ENCODE assay signal across 28 cellular contexts in the genomic region with DNA sequence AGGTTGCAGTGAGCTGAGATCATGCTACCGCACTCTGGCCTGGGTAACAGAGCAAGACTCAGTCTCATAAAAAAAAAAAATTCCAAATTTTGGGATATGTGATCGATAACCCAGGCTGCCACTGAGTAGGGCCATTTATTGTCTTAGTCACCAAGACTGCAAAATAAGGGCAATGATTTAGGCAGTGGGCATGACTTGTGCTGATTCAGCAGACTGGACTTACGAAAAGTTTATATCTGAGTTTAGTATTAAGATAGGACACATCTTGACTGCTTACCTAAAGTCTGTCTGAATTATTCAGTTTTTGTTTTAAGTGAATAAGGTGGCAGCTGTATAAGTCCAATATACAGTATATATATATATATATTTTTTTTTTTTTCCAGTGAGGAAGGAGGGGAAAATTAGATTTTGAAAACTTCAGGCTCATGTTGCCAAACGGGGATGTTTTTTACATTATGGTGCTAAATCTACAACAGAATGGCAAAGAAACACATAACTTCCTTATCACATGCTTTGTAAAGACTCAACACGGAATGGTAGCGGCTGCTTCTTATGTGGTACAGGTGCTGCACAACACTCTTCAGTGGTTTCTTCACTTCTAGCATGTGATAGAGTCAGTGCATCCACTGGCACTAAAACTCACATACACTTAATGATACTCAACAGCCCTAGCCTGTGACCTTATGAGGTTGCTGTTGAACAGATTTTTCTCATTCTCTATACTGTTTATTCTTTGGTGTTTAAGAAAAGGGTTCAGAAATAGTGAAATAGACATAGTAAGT. TPM values are rescaled to one million over a fixed set of nuclear protein-coding genes. Genes with fewer than 3 reads are reported as not detected.
DNase-seq lines count a peak whose midpoint lies in the region; ATAC-seq, FAIRE-seq and TF ChIP-seq lines count a peak whose summit lies in the region.
"Had no signal": no experiment of that assay in that cellular context is flagged by ENCODE, and none has a peak within 500 bp of the region (broad histone marks: within the 10 kb centered on the region; RNA-seq: fewer than 3 reads in every experiment).

No MANE protein-coding gene starts in this region.

- TF ChIP-seq EP300 in HepG2 (IDR thresholded peaks at IDR 0.05; ENCODE audit: low read depth in 2 of 2, low read length in 2 of 2) (no peak), HepG2 (CRISPR knock-in tag; IDR thresholded peaks at IDR 0.05; ENCODE audit: borderline replicate concordance) (no peak)

- H2BK15ac ChIP-seq in mesenchymal stem cell (ENCODE audit: low read depth, poor library complexity, severe bottlenecking): no peak overlapping the region

- H3K18ac ChIP-seq in mesenchymal stem cell (ENCODE audit: low read depth in 1 of 2, low read length in 2 of 2): no peak overlapping the region

- no peaks in the 10 kb centered on the region for H3K27me3 ChIP-seq in CD4-positive, alpha-beta memory T cell (ENCODE audit: insufficient read depth, low read length)
- H3K27me3 ChIP-seq in HepG2 (ENCODE audit: control insufficient read depth in 1 of 2, insufficient read depth in 2 of 2, low read length in 2 of 2) (no peaks in the 10 kb centered on the region), mesenchymal stem cell (ENCODE audit: control insufficient read depth in 1 of 2, insufficient read depth in 1 of 2, low read length in 2 of 2) (peaks cover 0 to 10% of the 10 kb centered on the region in 2 experiments)
- H3K27me3 ChIP-seq: BE2C, body of pancreas, uterus had no signal

- no peak overlapping the region for H2AK5ac ChIP-seq in mesenchymal stem cell (ENCODE audit: low read length, severe bottlenecking)

- POLR2A ChIA-PET in CD4-positive, alpha-beta memory T cell (lab: Charles Lee; ENCODE audit: partially characterized antibody): interaction anchor here (1.1 to 2.8 kb wide), 2 partner anchors 8 to 9 kb away, joined by 4 to 17 read pairs; partner anchors contain the start of gene SH2D1A
- POLR2A ChIA-PET in activated CD8-positive, alpha-beta T cell treated with anti-CD3 and anti-CD28 coated beads for 36 hours (lab: Charles Lee): interaction anchor here (1.3 kb wide), 1 partner anchor 8 kb away, joined by 3 read pairs; no protein-coding TSS in a partner anchor
- POLR2A ChIA-PET in HepG2 (lab: Yijun Ruan, JAX): no interaction called here

- H3K9me3 ChIP-seq in CD4-positive, alpha-beta memory T cell (ENCODE audit: control insufficient read depth in 1 of 2, low read length in 2 of 2): no peaks in the 10 kb centered on the region
- H3K9me3 ChIP-seq in HepG2 (ENCODE audit: low read length) (no peaks in the 10 kb centered on the region), mesenchymal stem cell (ENCODE audit: control insufficient read depth, low read length) (no peaks in the 10 kb centered on the region)
- H3K9me3 ChIP-seq: BE2C, body of pancreas, heart left ventricle, uterus had no signal

- TF ChIP-seq CTCF in activated CD8-positive, alpha-beta T cell treated with anti-CD3 and anti-CD28 coated beads for 36 hours (IDR thresholded peaks at IDR 0.05): no peak
- no peak for TF ChIP-seq CTCF in HepG2 (CRISPR knock-in tag; IDR thresholded peaks at IDR 0.05)

- no peaks in the 10 kb centered on the region for H3K9me3 Mint-ChIP-seq in activated CD8-positive, alpha-beta memory T cell treated with anti-CD3 and anti-CD28 coated beads, Interleukin-2, amount 10 ng/mL, durations not matched to agents 7 days and 5 days (ENCODE audit: low read depth)
- H3K9me3 Mint-ChIP-seq in CD4-positive, alpha-beta memory T cell: no peaks in the 10 kb centered on the region
- no peaks in the 10 kb centered on the region for H3K9me3 Mint-ChIP-seq in activated CD8-positive, alpha-beta T cell treated with anti-CD3 and anti-CD28 coated beads for 36 hours
- H3K9me3 Mint-ChIP-seq: activated CD4-positive, alpha-beta memory T cell treated with anti-CD3 and anti-CD28 coated beads for 36 hours had no signal

- WGBS in HepG2 (ENCODE audit: low lambda C conversion rate): 19% methylated on average over 6 of the region's 6 CpGs
- WGBS in mesenchymal stem cell: 93% methylated on average over 6 of the region's 6 CpGs

- H3K4me3 Mint-ChIP-seq in activated CD8-positive, alpha-beta memory T cell treated with anti-CD3 and anti-CD28 coated beads, Interleukin-2, amount 10 ng/mL, durations not matched to agents 7 days and 5 days: no peak overlapping the region
- peak overlapping the region in 1 of 8 donors; percentile 52 for H3K4me3 Mint-ChIP-seq in CD4-positive, alpha-beta memory T cell
- no peak overlapping the region for H3K4me3 Mint-ChIP-seq in activated CD8-positive, alpha-beta T cell treated with anti-CD3 and anti-CD28 coated beads for 36 hours
- H3K4me3 Mint-ChIP-seq: activated CD4-positive, alpha-beta memory T cell treated with anti-CD3 and anti-CD28 coated beads for 36 hours had no signal

- H3K36me3 Mint-ChIP-seq in activated CD8-positive, alpha-beta memory T cell treated with anti-CD3 and anti-CD28 coated beads, Interleukin-2, amount 10 ng/mL, durations not matched to agents 7 days and 5 days: no peaks in the 10 kb centered on the region
- no peaks in the 10 kb centered on the region for H3K36me3 Mint-ChIP-seq in CD4-positive, alpha-beta memory T cell
- H3K36me3 Mint-ChIP-seq in activated CD8-positive, alpha-beta T cell treated with anti-CD3 and anti-CD28 coated beads for 36 hours (ENCODE audit: low read depth): no peaks in the 10 kb centered on the region
- H3K36me3 Mint-ChIP-seq: activated CD4-positive, alpha-beta memory T cell treated with anti-CD3 and anti-CD28 coated beads for 36 hours had no signal

- H3K4me2 ChIP-seq in HepG2 (ENCODE audit: low read depth, low read length) (no peak overlapping the region), mesenchymal stem cell (ENCODE audit: low read length, poor library complexity, severe bottlenecking) (no peak overlapping the region)

- no peak overlapping the region for H2BK120ac ChIP-seq in mesenchymal stem cell (ENCODE audit: low read depth, low read length)

- H3K4ac ChIP-seq in mesenchymal stem cell (ENCODE audit: low read depth in 1 of 2, low read length in 2 of 2): no peak overlapping the region

- H3K79me2 ChIP-seq in HepG2 (ENCODE audit: insufficient read depth, low read length): no peaks in the 10 kb centered on the region

- peak; percentile 48 for DNase-seq in activated CD8-positive, alpha-beta memory T cell treated with anti-CD3 and anti-CD28 coated beads, Interleukin-2, amount 10 ng/mL, durations not matched to agents 7 days and 5 days
- no peak for DNase-seq in activated CD8-positive, alpha-beta memory T cell treated with anti-CD3 and anti-CD28 coated beads for 24 hours
- peak; percentile 35 to 61 (median 43) for DNase-seq in CD4-positive, alpha-beta memory T cell
- peak; percentile 52 for DNase-seq in activated CD8-positive, alpha-beta T cell treated with anti-CD3 and anti-CD28 coated beads for 36 hours
- DNase-seq in HepG2 (ENCODE audit: low spot score) (no peak), epidermal melanocyte (ENCODE audit: insufficient read length, low spot score) (no peak), mesenchymal stem cell (no peak)
- no peak for DNase-seq in stimulated activated CD4-positive, alpha-beta T cell treated with anti-CD3 and anti-CD28 coated beads, Interleukin-4, amount 100 ng/mL, for 24 hours
- DNase-seq: activated CD4-positive, alpha-beta memory T cell treated with anti-CD3 and anti-CD28 coated beads for 36 hours; BE2C; body of pancreas; Calu3; heart left ventricle; NCI-H1092; NCI-H187 treated with DMSO at 0.1 percent for 48 hours; NCI-H526 treated with DMSO at 0.1 percent for 48 hours; occipital lobe; uterus had no signal

- no peak overlapping the region for H2BK5ac ChIP-seq in mesenchymal stem cell (ENCODE audit: low read depth, low read length, poor library complexity, severe bottlenecking)

- no peak for TF ChIP-seq RAD21 in HepG2 (CRISPR knock-in tag; IDR thresholded peaks at IDR 0.05)

- no peaks in the 10 kb centered on the region for H3K27me3 Mint-ChIP-seq in activated CD8-positive, alpha-beta memory T cell treated with anti-CD3 and anti-CD28 coated beads, Interleukin-2, amount 10 ng/mL, durations not matched to agents 7 days and 5 days
- H3K27me3 Mint-ChIP-seq in CD4-positive, alpha-beta memory T cell: no peaks in the 10 kb centered on the region
- H3K27me3 Mint-ChIP-seq in activated CD8-positive, alpha-beta T cell treated with anti-CD3 and anti-CD28 coated beads for 36 hours: no peaks in the 10 kb centered on the region
- H3K27me3 Mint-ChIP-seq: activated CD4-positive, alpha-beta memory T cell treated with anti-CD3 and anti-CD28 coated beads for 36 hours had no signal

- no peak overlapping the region for H2BK12ac ChIP-seq in mesenchymal stem cell (ENCODE audit: low read length in 2 of 2)

- no peaks in the 10 kb centered on the region for H4K20me1 ChIP-seq in HepG2 (ENCODE audit: insufficient read depth, low read length)

- H4K8ac ChIP-seq in mesenchymal stem cell (ENCODE audit: low read length): no peak overlapping the region

- no peak overlapping the region for H3K23ac ChIP-seq in mesenchymal stem cell (ENCODE audit: low read length in 2 of 2)

- no peak overlapping the region for H3K4me3 ChIP-seq in CD4-positive, alpha-beta memory T cell (ENCODE audit: low read length in 2 of 2)
- H3K4me3 ChIP-seq in HepG2 (replicated peaks in 1 of 3; ENCODE audit: insufficient read depth in 1 of 3, low read depth in 2 of 3, low read length in 3 of 3) (no peak overlapping the region), mesenchymal stem cell (ENCODE audit: insufficient read depth in 1 of 2, low read depth in 1 of 2, low read length in 2 of 2) (no peak overlapping the region)
- H3K4me3 ChIP-seq: body of pancreas, heart left ventricle, uterus had no signal

- no peak for TF ChIP-seq POLR2A in HepG2 (IDR thresholded peaks at IDR 0.05; ENCODE audit: insufficient read depth in 1 of 2, low read depth in 2 of 2, low read length in 2 of 2)

- no peak overlapping the region for H3K9ac ChIP-seq in HepG2 (ENCODE audit: insufficient read depth, low read depth, low read length)
- no peak overlapping the region for H3K9ac ChIP-seq in mesenchymal stem cell (ENCODE audit: low read length)

- FAIRE-seq in HepG2 (lab: Jason Lieb, UNC): no peak
- FAIRE-seq: GM12891, H54 had no signal

- H3K27ac Mint-ChIP-seq in activated CD8-positive, alpha-beta memory T cell treated with anti-CD3 and anti-CD28 coated beads, Interleukin-2, amount 10 ng/mL, durations not matched to agents 7 days and 5 days: peak overlapping the region; percentile 49
- peak overlapping the region in 4 of 7 donors; percentile 5 to 60 (median 46) for H3K27ac Mint-ChIP-seq in CD4-positive, alpha-beta memory T cell
- peak overlapping the region; percentile 58 for H3K27ac Mint-ChIP-seq in activated CD8-positive, alpha-beta T cell treated with anti-CD3 and anti-CD28 coated beads for 36 hours
- H3K27ac Mint-ChIP-seq: activated CD4-positive, alpha-beta memory T cell treated with anti-CD3 and anti-CD28 coated beads for 36 hours had no signal

- H3K27ac ChIP-seq in CD4-positive, alpha-beta memory T cell (ENCODE audit: low read depth, low read length): no peak overlapping the region
- H3K27ac ChIP-seq in HepG2 (ENCODE audit: extremely low read length, insufficient read depth, low read length) (no peak overlapping the region), mesenchymal stem cell (ENCODE audit: low read length, poor library complexity, severe bottlenecking) (no peak overlapping the region)
- H3K27ac ChIP-seq: body of pancreas, epithelial cell of prostate, heart left ventricle, HL-60, RWPE1, uterus had no signal

- CTCF ChIA-PET in activated CD8-positive, alpha-beta memory T cell treated with anti-CD3 and anti-CD28 coated beads, Interleukin-2, amount 10 ng/mL, durations not matched to agents 7 days and 5 days (lab: Charles Lee): no interaction called here
- CTCF ChIA-PET in CD4-positive, alpha-beta memory T cell (lab: Charles Lee; ENCODE audit: partially characterized antibody): interaction anchor here (0.8 kb wide), 1 partner anchor 10 kb away, joined by 3 read pairs; no protein-coding TSS in a partner anchor
- CTCF ChIA-PET in activated CD8-positive, alpha-beta T cell treated with anti-CD3 and anti-CD28 coated beads for 36 hours (lab: Charles Lee): interaction anchor here (1.5 kb wide), 1 partner anchor 18 kb away, joined by 3 read pairs; no protein-coding TSS in a partner anchor
- CTCF ChIA-PET in HepG2 (lab: Yijun Ruan, JAX; ENCODE audit: low intra/inter-chr PET ratio, low total read pairs): no interaction called here

- H3K4me1 ChIP-seq in CD4-positive, alpha-beta memory T cell (ENCODE audit: insufficient read depth, low read length): peaks cover 40% of the 10 kb centered on the region
- no peaks in the 10 kb centered on the region for H3K4me1 ChIP-seq in HepG2 (ENCODE audit: insufficient read depth, low read length)
- no peaks in the 10 kb centered on the region for H3K4me1 ChIP-seq in mesenchymal stem cell (ENCODE audit: control insufficient read depth, insufficient read depth, low read depth, low read length)
- H3K4me1 ChIP-seq: BE2C, body of pancreas, heart left ventricle, uterus had no signal

- no peaks in the 10 kb centered on the region for H3K36me3 ChIP-seq in CD4-positive, alpha-beta memory T cell (ENCODE audit: insufficient read depth, low read length)
- H3K36me3 ChIP-seq in HepG2 (replicated peaks in 1 of 2; ENCODE audit: control insufficient read depth in 1 of 2, insufficient read depth in 2 of 2, low read length in 2 of 2) (no peaks in the 10 kb centered on the region), mesenchymal stem cell (ENCODE audit: control insufficient read depth in 1 of 2, insufficient read depth in 2 of 2, low read depth in 1 of 2, low read length in 2 of 2) (no peaks in the 10 kb centered on the region)
- H3K36me3 ChIP-seq: BE2C, heart left ventricle, uterus had no signal

- intact Hi-C loops in CD4-positive, alpha-beta memory T cell (cut with micrococcal nuclease): no loop called here
- intact Hi-C loops in activated CD8-positive, alpha-beta T cell treated with anti-CD3 and anti-CD28 coated beads for 36 hours (cut with micrococcal nuclease): no loop called here
- intact Hi-C loops in HepG2 (cut with micrococcal nuclease; ENCODE audit: unreplicated experiment): no loop called here

- no peak overlapping the region for H4K91ac ChIP-seq in mesenchymal stem cell (ENCODE audit: low read length)

- no peaks in the 10 kb centered on the region for H3K79me1 ChIP-seq in mesenchymal stem cell (replicated peaks; ENCODE audit: low read length, poor library complexity, severe bottlenecking)

- BruUV-seq in HepG2 (replicated peaks; lab: Mats Ljungman, UMichigan): no TSS peak

- H3K14ac ChIP-seq in mesenchymal stem cell (ENCODE audit: low read length in 2 of 2): no peak overlapping the region

- ATAC-seq in activated CD8-positive, alpha-beta memory T cell treated with anti-CD3 and anti-CD28 coated beads, Interleukin-2, amount 10 ng/mL, durations not matched to agents 7 days and 5 days: peak; percentile 31
- ATAC-seq in activated CD8-positive, alpha-beta T cell treated with anti-CD3 and anti-CD28 coated beads for 36 hours: peak; percentile 40
- no peak for ATAC-seq in HepG2
- ATAC-seq: body of pancreas, heart left ventricle had no signal

- H2AFZ ChIP-seq in HepG2 (ENCODE audit: low read length) (no peak overlapping the region), mesenchymal stem cell (ENCODE audit: low read depth, low read length) (no peak overlapping the region)

- in situ Hi-C loops in HepG2 (cut with HindIII; ENCODE audit: extremely low pct_ligation_motif_present, low pct_unique_long_range_greater_than_20kb): no loop called here

- H3K4me1 Mint-ChIP-seq in activated CD8-positive, alpha-beta memory T cell treated with anti-CD3 and anti-CD28 coated beads, Interleukin-2, amount 10 ng/mL, durations not matched to agents 7 days and 5 days: peaks cover 52% of the 10 kb centered on the region
- peaks cover 23 to 43% (median 30%) of the 10 kb centered on the region in 4 donors for H3K4me1 Mint-ChIP-seq in CD4-positive, alpha-beta memory T cell
- peaks cover 70% of the 10 kb centered on the region for H3K4me1 Mint-ChIP-seq in activated CD8-positive, alpha-beta T cell treated with anti-CD3 and anti-CD28 coated beads for 36 hours (ENCODE audit: low read depth)

RNA-seq across cellular contexts. Expression of gene TEX13D, which starts 6.5 kb away (rescaled TPM):
- total RNA-seq in activated CD8-positive, alpha-beta memory T cell treated with anti-CD3 and anti-CD28 coated beads, Interleukin-2, amount 10 ng/mL, durations not matched to agents 7 days and 5 days: not detected
- total RNA-seq in CD4-positive, alpha-beta memory T cell: not detected
- polyA plus RNA-seq in CD4-positive, alpha-beta memory T cell: not detected
- under 1 TPM in 1 of 2 experiments, not detected in 1; 0.23 TPM for total RNA-seq in activated CD8-positive, alpha-beta T cell treated with anti-CD3 and anti-CD28 coated beads for 36 hours
- total RNA-seq in HepG2 (2016; rRNA removed; fragmentation: Illumina TruSeq; extraction: Trizol): not detected in 2 replicates
- total RNA-seq in HepG2 (2016; cell fraction: cytosol; rRNA removed; fragmentation: Illumina TruSeq; extraction: Trizol; ENCODE audit: low read depth): not detected in 2 replicates
- not detected in 2 replicates for total RNA-seq in HepG2 (2016; cell fraction: insoluble cytoplasmic fraction; rRNA removed; fragmentation: Illumina TruSeq; extraction: Trizol)
- total RNA-seq in HepG2 (2016; cell fraction: membrane; rRNA removed; fragmentation: Illumina TruSeq; extraction: Trizol): not detected in 2 replicates
- total RNA-seq in HepG2 (2016; cell fraction: nucleus; rRNA removed; fragmentation: Illumina TruSeq; extraction: Trizol): not detected in 2 replicates
- not detected in 2 replicates for polyA plus RNA-seq in HepG2 (2011; rRNA removed)
- polyA plus RNA-seq in HepG2 (2011; cell fraction: cytosol; rRNA removed): not detected in 2 replicates
- not detected in 2 replicates for polyA plus RNA-seq in HepG2 (2011; cell fraction: nucleus; rRNA removed)
- not detected in 2 replicates for polyA plus RNA-seq in HepG2 (2012)
- polyA plus RNA-seq in HepG2 (2016; cell fraction: cytosol; fragmentation: Illumina TruSeq; extraction: Trizol; ENCODE audit: low read depth): not detected in 2 replicates
- polyA plus RNA-seq in HepG2 (2016; cell fraction: insoluble cytoplasmic fraction; fragmentation: Illumina TruSeq; extraction: Trizol; ENCODE audit: low read depth): not detected in 2 replicates
- not detected in 2 replicates for polyA plus RNA-seq in HepG2 (2016; cell fraction: membrane; fragmentation: Illumina TruSeq; extraction: Trizol; ENCODE audit: low read depth)
- polyA plus RNA-seq in HepG2 (2016; cell fraction: nucleus; fragmentation: Illumina TruSeq; extraction: Trizol; ENCODE audit: insufficient read depth, low read depth): not detected in 2 replicates
- not detected in 2 replicates for polyA minus RNA-seq in HepG2 (2011; rRNA and poly(A)+ RNA removed; ENCODE audit: low replicate concordance)
- not detected in 2 replicates for polyA minus RNA-seq in HepG2 (2011; cell fraction: cytosol; rRNA and poly(A)+ RNA removed)
- not detected in 2 replicates for polyA minus RNA-seq in HepG2 (2011; cell fraction: nucleus; rRNA and poly(A)+ RNA removed)
- not detected for polyA plus RNA-seq in mesenchymal stem cell (2013, experiment 1 of 2)
- polyA plus RNA-seq in mesenchymal stem cell (2013, experiment 2 of 2): not detected
- total RNA-seq: body of pancreas, Calu3, chondrocyte, Daoy, fibroblast of villous mesenchyme, heart left ventricle, occipital lobe, pulmonary artery endothelial cell, skeletal muscle tissue, uterus had no signal
- polyA plus RNA-seq: heart left ventricle had no signal

RNA-seq across cellular contexts. Expression of gene SH2D1A, which starts 7.4 kb away (rescaled TPM):
- 10 to 100 TPM; 47.0 to 61.8 TPM for total RNA-seq in activated CD8-positive, alpha-beta memory T cell treated with anti-CD3 and anti-CD28 coated beads, Interleukin-2, amount 10 ng/mL, durations not matched to agents 7 days and 5 days
- total RNA-seq in CD4-positive, alpha-beta memory T cell: 10 to 100 TPM; 50.3 to 53.1 TPM
- 10 to 100 TPM; 64.3 to 85.1 TPM for polyA plus RNA-seq in CD4-positive, alpha-beta memory T cell
- 10 to 100 TPM; 40.9 to 43.2 TPM for total RNA-seq in activated CD8-positive, alpha-beta T cell treated with anti-CD3 and anti-CD28 coated beads for 36 hours
- not detected in 2 replicates for total RNA-seq in HepG2 (2016; rRNA removed; fragmentation: Illumina TruSeq; extraction: Trizol)
- total RNA-seq in HepG2 (2016; cell fraction: cytosol; rRNA removed; fragmentation: Illumina TruSeq; extraction: Trizol; ENCODE audit: low read depth): not detected in 2 replicates
- total RNA-seq in HepG2 (2016; cell fraction: insoluble cytoplasmic fraction; rRNA removed; fragmentation: Illumina TruSeq; extraction: Trizol): not detected in 2 replicates
- total RNA-seq in HepG2 (2016; cell fraction: membrane; rRNA removed; fragmentation: Illumina TruSeq; extraction: Trizol): not detected in 2 replicates
- not detected in 2 replicates for total RNA-seq in HepG2 (2016; cell fraction: nucleus; rRNA removed; fragmentation: Illumina TruSeq; extraction: Trizol)
- polyA plus RNA-seq in HepG2 (2011; rRNA removed): not detected in 2 replicates
- 0.01 TPM in 1 of 2 replicates, not detected in the other for polyA plus RNA-seq in HepG2 (2011; cell fraction: cytosol; rRNA removed)
- not detected in 2 replicates for polyA plus RNA-seq in HepG2 (2011; cell fraction: nucleus; rRNA removed)
- polyA plus RNA-seq in HepG2 (2012): not detected in 2 replicates
- polyA plus RNA-seq in HepG2 (2016; cell fraction: cytosol; fragmentation: Illumina TruSeq; extraction: Trizol; ENCODE audit: low read depth): not detected in 2 replicates
- polyA plus RNA-seq in HepG2 (2016; cell fraction: insoluble cytoplasmic fraction; fragmentation: Illumina TruSeq; extraction: Trizol; ENCODE audit: low read depth): not detected in 2 replicates
- polyA plus RNA-seq in HepG2 (2016; cell fraction: membrane; fragmentation: Illumina TruSeq; extraction: Trizol; ENCODE audit: low read depth): not detected in 2 replicates
- polyA plus RNA-seq in HepG2 (2016; cell fraction: nucleus; fragmentation: Illumina TruSeq; extraction: Trizol; ENCODE audit: insufficient read depth, low read depth): not detected in 2 replicates
- polyA minus RNA-seq in HepG2 (2011; rRNA and poly(A)+ RNA removed; ENCODE audit: low replicate concordance): 0.20 TPM in 1 of 2 replicates, not detected in the other
- polyA minus RNA-seq in HepG2 (2011; cell fraction: cytosol; rRNA and poly(A)+ RNA removed): not detected in 2 replicates
- not detected in 2 replicates for polyA minus RNA-seq in HepG2 (2011; cell fraction: nucleus; rRNA and poly(A)+ RNA removed)
- polyA plus RNA-seq in mesenchymal stem cell (2013, experiment 1 of 2): not detected
- polyA plus RNA-seq in mesenchymal stem cell (2013, experiment 2 of 2): not detected
- total RNA-seq: Calu3, chondrocyte, Daoy, fibroblast of villous mesenchyme, occipital lobe, pulmonary artery endothelial cell had no signal

Comparison
In these comparisons a context has a peak if more than half of its experiments do, and no peak if none do; other contexts are left out.
1. DNase-seq: peak in activated CD8-positive, alpha-beta memory T cell treated with anti-CD3 and anti-CD28 coated beads, Interleukin-2, amount 10 ng/mL, durations not matched to agents 7 days and 5 days (single experiment), CD4-positive, alpha-beta memory T cell (5 of 5) and activated CD8-positive, alpha-beta T cell treated with anti-CD3 and anti-CD28 coated beads for 36 hours (single experiment); none in activated CD8-positive, alpha-beta memory T cell treated with anti-CD3 and anti-CD28 coated beads for 24 hours (single experiment), HepG2 (single experiment), epidermal melanocyte (single experiment), stimulated activated CD4-positive, alpha-beta T cell treated with anti-CD3 and anti-CD28 coated beads, Interleukin-4, amount 100 ng/mL, for 24 hours (single experiment) and mesenchymal stem cell (single experiment).
2. RNA of gene SH2D1A, which starts 7.4 kb away (total RNA-seq): 47.0 to 61.8 TPM in activated CD8-positive, alpha-beta memory T cell treated with anti-CD3 and anti-CD28 coated beads, Interleukin-2, amount 10 ng/mL, durations not matched to agents 7 days and 5 days, 50.3 to 53.1 TPM in CD4-positive, alpha-beta memory T cell and 40.9 to 43.2 TPM in activated CD8-positive, alpha-beta T cell treated with anti-CD3 and anti-CD28 coated beads for 36 hours; not detected in HepG2; every median in the first group is over 10 times any median in the second.
3. CTCF ChIA-PET loops: an anchor here in CD4-positive, alpha-beta memory T cell (0.8 kb wide) and activated CD8-positive, alpha-beta T cell treated with anti-CD3 and anti-CD28 coated beads for 36 hours (1.5 kb wide); none called in activated CD8-positive, alpha-beta memory T cell treated with anti-CD3 and anti-CD28 coated beads, Interleukin-2, amount 10 ng/mL, durations not matched to agents 7 days and 5 days and HepG2.
4. Peak in every context shown above with its lines, with median percentiles within 50 percentile points of each other: H3K27ac Mint-ChIP-seq.